Comparison of ENCODE assay signal across 15 cellular contexts in genomic region chr18:21777814-21778213, GRCh38. TPM values are rescaled to one million over a fixed set of nuclear protein-coding genes. Genes with fewer than 3 reads are reported as not detected.
A peak's percentile ranks its signal among the peaks of the same experiment; 100 is the strongest.
DNase-seq lines count a peak whose midpoint lies in the region; ATAC-seq and TF ChIP-seq lines count a peak whose summit lies in the region.
"Had no signal": no experiment of that assay in that cellular context is flagged by ENCODE, and none has a peak within 500 bp of the region (broad histone marks: within the 10 kb centered on the region; RNA-seq: fewer than 3 reads in every experiment).

No MANE protein-coding gene starts in this region.

- DNase-seq in activated CD4-positive, alpha-beta T cell treated with anti-CD3 and anti-CD28 coated beads, Interleukin-2, amount 10 ng/mL, durations not matched to agents 7 days and 5 days, result no peak
- DNase-seq in activated CD4-positive, alpha-beta T cell treated with anti-CD3 and anti-CD28 coated beads, Interleukin-2, amount 50 U/mL, for 48 hours, result no peak
- DNase-seq in progenitor cell of endocrine pancreas (ENCODE audit: low spot score, unreplicated experiment) (no peak), NCI-H510A treated with DMSO at 0.1 percent for 48 hours (lab: John Stamatoyannopoulos, UW) (no peak), immature natural killer cell (no peak), SHP77 treated with DMSO at 0.1 percent for 48 hours (lab: John Stamatoyannopoulos, UW) (no peak)
- DNase-seq: 8988T; aorta; heart left ventricle; KBM-7; stimulated activated CD4-positive, alpha-beta T cell treated with anti-CD3 and anti-CD28 coated beads, Interleukin-2, amount 100 ng/mL, for 24 hours had no signal

- H3K27ac Mint-ChIP-seq in activated CD4-positive, alpha-beta T cell treated with anti-CD3 and anti-CD28 coated beads, Interleukin-2, amount 10 ng/mL, durations not matched to agents 7 days and 5 days, result peak overlapping the region; percentile 10
- H3K27ac Mint-ChIP-seq in progenitor cell of endocrine pancreas (peak overlapping the region; percentile 9), immature natural killer cell (peak overlapping the region in 3 of 6 donors; percentile 15 to 63 (median 27))
- H3K27ac Mint-ChIP-seq: stimulated activated naive CD8-positive, alpha-beta T cell treated with anti-CD3 and anti-CD28 coated beads, Interleukin-15, Interleukin-2, amounts not matched to agents 100 ng/mL and 50 ng/mL, for 24 hours had no signal

- POLR2A ChIA-PET in activated CD4-positive, alpha-beta T cell treated with anti-CD3 and anti-CD28 coated beads, Interleukin-2, amount 10 ng/mL, durations not matched to agents 7 days and 5 days (lab: Charles Lee), result interaction anchor here (0.6 kb wide), 1 partner anchor 1632 kb away, joined by 10 read pairs; no protein-coding TSS in a partner anchor

- no peak for TF ChIP-seq CTCF in progenitor cell of endocrine pancreas (IDR thresholded peaks at IDR 0.05; ENCODE audit: unreplicated experiment)

- H3K36me3 Mint-ChIP-seq in activated CD4-positive, alpha-beta T cell treated with anti-CD3 and anti-CD28 coated beads, Interleukin-2, amount 10 ng/mL, durations not matched to agents 7 days and 5 days (ENCODE audit: low read depth), result peaks cover 36% of the 10 kb centered on the region
- peaks cover 29% of the 10 kb centered on the region for H3K36me3 Mint-ChIP-seq in progenitor cell of endocrine pancreas (ENCODE audit: insufficient read depth)
- H3K36me3 Mint-ChIP-seq in immature natural killer cell, result peaks cover 17 to 37% (median 30%) of the 10 kb centered on the region in 3 donors

- ATAC-seq in GM21737 (IDR thresholded peaks at IDR 0.05; ENCODE audit: unreplicated experiment) (peak; percentile 58), HG03457 (IDR thresholded peaks at IDR 0.05; ENCODE audit: unreplicated experiment) (peak; percentile 52)
- ATAC-seq: heart left ventricle, Panc1 had no signal

- H3K27me3 Mint-ChIP-seq in activated CD4-positive, alpha-beta T cell treated with anti-CD3 and anti-CD28 coated beads, Interleukin-2, amount 10 ng/mL, durations not matched to agents 7 days and 5 days, result no peaks in the 10 kb centered on the region
- H3K27me3 Mint-ChIP-seq in progenitor cell of endocrine pancreas (no peaks in the 10 kb centered on the region), immature natural killer cell (ENCODE audit: low read depth in 3 of 3) (peaks cover 0 to 3% (median 0%) of the 10 kb centered on the region in 3 donors)
- H3K27me3 Mint-ChIP-seq: stimulated activated naive CD8-positive, alpha-beta T cell treated with anti-CD3 and anti-CD28 coated beads, Interleukin-15, Interleukin-2, amounts not matched to agents 100 ng/mL and 50 ng/mL, for 24 hours had no signal

- CTCF ChIA-PET in activated CD4-positive, alpha-beta T cell treated with anti-CD3 and anti-CD28 coated beads, Interleukin-2, amount 10 ng/mL, durations not matched to agents 7 days and 5 days (lab: Charles Lee), result no interaction called here

- no peaks in the 10 kb centered on the region for H3K9me3 Mint-ChIP-seq in activated CD4-positive, alpha-beta T cell treated with anti-CD3 and anti-CD28 coated beads, Interleukin-2, amount 10 ng/mL, durations not matched to agents 7 days and 5 days
- H3K9me3 Mint-ChIP-seq in progenitor cell of endocrine pancreas (ENCODE audit: low read depth), result no peaks in the 10 kb centered on the region
- no peaks in the 10 kb centered on the region for H3K9me3 Mint-ChIP-seq in immature natural killer cell
- H3K9me3 Mint-ChIP-seq: stimulated activated naive CD8-positive, alpha-beta T cell treated with anti-CD3 and anti-CD28 coated beads, Interleukin-15, Interleukin-2, amounts not matched to agents 100 ng/mL and 50 ng/mL, for 24 hours had no signal

- H3K4me3 Mint-ChIP-seq in activated CD4-positive, alpha-beta T cell treated with anti-CD3 and anti-CD28 coated beads, Interleukin-2, amount 10 ng/mL, durations not matched to agents 7 days and 5 days, result no peak overlapping the region
- H3K4me3 Mint-ChIP-seq in progenitor cell of endocrine pancreas (ENCODE audit: low read depth), result no peak overlapping the region
- H3K4me3 Mint-ChIP-seq in immature natural killer cell, result no peak overlapping the region
- H3K4me3 Mint-ChIP-seq: stimulated activated naive CD8-positive, alpha-beta T cell treated with anti-CD3 and anti-CD28 coated beads, Interleukin-15, Interleukin-2, amounts not matched to agents 100 ng/mL and 50 ng/mL, for 24 hours had no signal

- no peaks in the 10 kb centered on the region for H3K4me1 Mint-ChIP-seq in activated CD4-positive, alpha-beta T cell treated with anti-CD3 and anti-CD28 coated beads, Interleukin-2, amount 10 ng/mL, durations not matched to agents 7 days and 5 days
- H3K4me1 Mint-ChIP-seq in progenitor cell of endocrine pancreas (ENCODE audit: low read depth) (peaks cover 5% of the 10 kb centered on the region), immature natural killer cell (no peaks in the 10 kb centered on the region)

RNA-seq across cellular contexts. Expression of gene MIB1, which starts 37.2 kb away (rescaled TPM):
- 10 to 100 TPM; 36.7 to 37.3 TPM for total RNA-seq in activated CD4-positive, alpha-beta T cell treated with anti-CD3 and anti-CD28 coated beads, Interleukin-2, amount 10 ng/mL, durations not matched to agents 7 days and 5 days
- total RNA-seq in progenitor cell of endocrine pancreas, result 79.5 and 81.3 TPM in 2 replicates
- 1 to 10 TPM; 1.9 to 6.4 (median 5.0) TPM for polyA plus RNA-seq in immature natural killer cell
